Comparison of ENCODE assay signal across 1 cellular context in the genomic region with DNA sequence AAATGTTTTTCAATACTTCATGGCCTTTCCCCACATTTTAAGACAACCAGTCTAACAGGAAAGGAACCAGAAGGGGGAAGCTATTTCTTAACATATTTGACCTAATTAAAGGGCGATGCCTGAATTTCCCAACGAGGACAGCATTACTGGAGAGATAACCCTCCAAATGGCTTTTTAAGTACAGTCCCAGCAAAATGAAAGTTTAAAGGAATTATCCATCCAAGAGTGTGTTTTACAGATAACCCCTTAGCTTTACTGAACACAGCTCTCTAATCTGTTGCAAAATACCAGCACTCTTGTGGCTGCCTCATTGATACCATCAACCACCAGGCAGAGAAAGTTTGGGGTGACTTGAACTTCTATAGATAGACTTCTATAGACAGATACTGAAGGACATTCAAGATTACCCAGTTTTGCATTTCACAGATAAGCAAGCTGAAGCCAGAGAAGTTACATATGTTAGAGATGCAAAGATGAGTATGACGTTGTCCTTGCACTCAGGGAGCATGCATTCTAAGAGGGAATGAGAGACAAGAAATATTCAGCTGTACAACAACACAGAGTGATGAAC.
TF ChIP-seq lines count a peak whose summit lies in the region.

No MANE protein-coding gene starts in this region.

TF ChIP-seq in K562, 482 proteins besides CTCF, POLR2A, EP300 and RAD21 (continued from another document and continues in another):
- TF ChIP-seq E4F1 (CRISPR knock-in tag; IDR thresholded peaks at IDR 0.05; ENCODE audit: borderline replicate concordance) (no peak), CBFA2T2 (conservative IDR thresholded peaks at IDR 0.05) (peak; percentile 97), ZNF76 (CRISPR knock-in tag; IDR thresholded peaks at IDR 0.05; ENCODE audit: borderline replicate concordance) (no peak), NCOA6 (IDR thresholded peaks at IDR 0.05) (no peak), ZNF707 (CRISPR knock-in tag; conservative IDR thresholded peaks at IDR 0.05) (no peak), LCOR (CRISPR knock-in tag; IDR thresholded peaks at IDR 0.05) (peak; percentile 92; the same call in 1 of the 2 replicates), CHD2 (IDR thresholded peaks at IDR 0.05; ENCODE audit: low read depth, low read length) (no peak), CEBPG (CRISPR knock-in tag; IDR thresholded peaks at IDR 0.05) (peak; percentile 66), CEBPG (tag; conservative IDR thresholded peaks at IDR 0.05 in 1 of 2, IDR thresholded peaks at IDR 0.05 in 1 of 2) (peak; percentile 85 to 90), HDAC6 (IDR thresholded peaks at IDR 0.05; ENCODE audit: low read depth, low read length) (no peak), TOE1 (IDR thresholded peaks at IDR 0.05; ENCODE audit: borderline replicate concordance) (no peak), TOE1 (CRISPR knock-in tag; IDR thresholded peaks at IDR 0.05; ENCODE audit: borderline replicate concordance, low read depth) (no peak), RBFOX2 (IDR thresholded peaks at IDR 0.05; ENCODE audit: low read depth, low read length) (no peak), ZNF589 (CRISPR knock-in tag; IDR thresholded peaks at IDR 0.05; ENCODE audit: low read depth) (no peak), HNRNPUL1 (IDR thresholded peaks at IDR 0.05; ENCODE audit: low read length) (no peak), ZNF146 (CRISPR knock-in tag; IDR thresholded peaks at IDR 0.05; ENCODE audit: unreplicated experiment) (no peak), SIN3B (IDR thresholded peaks at IDR 0.05; ENCODE audit: low read depth) (no peak), JUN (IDR thresholded peaks at IDR 0.05; ENCODE audit: borderline replicate concordance, low read depth, low read length) (no peak), JUN (CRISPR knock-in tag; IDR thresholded peaks at IDR 0.05; ENCODE audit: borderline replicate concordance) (no peak), ZFPM2 (CRISPR knock-in tag; IDR thresholded peaks at IDR 0.05) (no peak), SRSF7 (optimal IDR thresholded peaks at IDR 0.05; ENCODE audit: low read depth, low read length) (no peak), NFE2 (IDR thresholded peaks at IDR 0.05; ENCODE audit: low read depth) (peak; percentile 36; the same call in 1 of the 2 replicates), ATF7 (IDR thresholded peaks at IDR 0.05) (peak; percentile 89), UBTF (IDR thresholded peaks at IDR 0.05; ENCODE audit: borderline replicate concordance in 1 of 2, low read depth in 2 of 2, low read length in 2 of 2) (no peak), FOSL1 (tag; conservative IDR thresholded peaks at IDR 0.05) (peak; percentile 79), KLF16 (IDR thresholded peaks at IDR 0.05) (peak; percentile 93), EZH2 (IDR thresholded peaks at IDR 0.05; ENCODE audit: borderline replicate concordance, low read depth, low read length) (peak; percentile 64; the same call in 1 of the 2 replicates), STAT6 (CRISPR knock-in tag; IDR thresholded peaks at IDR 0.05) (no peak), ZNF764 (CRISPR knock-in tag; IDR thresholded peaks at IDR 0.05; ENCODE audit: low read depth) (no peak), PHB (CRISPR knock-in tag; IDR thresholded peaks at IDR 0.05) (no peak), RBM22 (IDR thresholded peaks at IDR 0.05; ENCODE audit: low read depth, low read length, poor library complexity, severe bottlenecking) (no peak), MYC (IDR thresholded peaks at IDR 0.05; ENCODE audit: low read depth, low read length) (no peak), MYC (CRISPR knock-in tag; IDR thresholded peaks at IDR 0.05; ENCODE audit: borderline replicate concordance, low read depth) (no peak), NELFE (IDR thresholded peaks at IDR 0.05; ENCODE audit: insufficient read depth, insufficient read length) (no peak), RBM14 (IDR thresholded peaks at IDR 0.05; ENCODE audit: borderline replicate concordance, insufficient read depth, low read depth, low read length) (no peak), PHB2 (IDR thresholded peaks at IDR 0.05; ENCODE audit: low read depth) (peak; percentile 88), MTA1 (IDR thresholded peaks at IDR 0.05; ENCODE audit: borderline replicate concordance) (peak; percentile 83), SAFB (IDR thresholded peaks at IDR 0.05; ENCODE audit: borderline replicate concordance, low read depth, low read length) (no peak), BRCA1 (IDR thresholded peaks at IDR 0.05) (no peak), BRCA1 (CRISPR knock-in tag; IDR thresholded peaks at IDR 0.05) (no peak), ZNF561 (CRISPR knock-in tag; conservative IDR thresholded peaks at IDR 0.05) (no peak), CBX2 (IDR thresholded peaks at IDR 0.05; ENCODE audit: insufficient read depth, low read length, poor library complexity, severe bottlenecking) (no peak), ADNP (tag; IDR thresholded peaks at IDR 0.05) (no peak), ZNF830 (CRISPR knock-in tag; IDR thresholded peaks at IDR 0.05) (no peak)
- TF ChIP-seq, protein P1, sequence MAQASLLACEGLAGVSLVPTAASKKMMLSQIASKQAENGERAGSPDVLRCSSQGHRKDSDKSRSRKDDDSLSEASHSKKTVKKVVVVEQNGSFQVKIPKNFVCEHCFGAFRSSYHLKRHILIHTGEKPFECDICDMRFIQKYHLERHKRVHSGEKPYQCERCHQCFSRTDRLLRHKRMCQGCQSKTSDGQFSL (CRISPR knock-in tag; IDR thresholded peaks at IDR 0.05): no peak
- TF ChIP-seq, protein P1 (tag; IDR thresholded peaks at IDR 0.05): no peak
- TF ChIP-seq, protein P2, sequence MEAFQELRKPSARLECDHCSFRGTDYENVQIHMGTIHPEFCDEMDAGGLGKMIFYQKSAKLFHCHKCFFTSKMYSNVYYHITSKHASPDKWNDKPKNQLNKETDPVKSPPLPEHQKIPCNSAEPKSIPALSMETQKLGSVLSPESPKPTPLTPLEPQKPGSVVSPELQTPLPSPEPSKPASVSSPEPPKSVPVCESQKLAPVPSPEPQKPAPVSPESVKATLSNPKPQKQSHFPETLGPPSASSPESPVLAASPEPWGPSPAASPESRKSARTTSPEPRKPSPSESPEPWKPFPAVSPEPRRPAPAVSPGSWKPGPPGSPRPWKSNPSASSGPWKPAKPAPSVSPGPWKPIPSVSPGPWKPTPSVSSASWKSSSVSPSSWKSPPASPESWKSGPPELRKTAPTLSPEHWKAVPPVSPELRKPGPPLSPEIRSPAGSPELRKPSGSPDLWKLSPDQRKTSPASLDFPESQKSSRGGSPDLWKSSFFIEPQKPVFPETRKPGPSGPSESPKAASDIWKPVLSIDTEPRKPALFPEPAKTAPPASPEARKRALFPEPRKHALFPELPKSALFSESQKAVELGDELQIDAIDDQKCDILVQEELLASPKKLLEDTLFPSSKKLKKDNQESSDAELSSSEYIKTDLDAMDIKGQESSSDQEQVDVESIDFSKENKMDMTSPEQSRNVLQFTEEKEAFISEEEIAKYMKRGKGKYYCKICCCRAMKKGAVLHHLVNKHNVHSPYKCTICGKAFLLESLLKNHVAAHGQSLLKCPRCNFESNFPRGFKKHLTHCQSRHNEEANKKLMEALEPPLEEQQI (IDR thresholded peaks at IDR 0.05): peak; percentile 79; the same call in 1 of the 2 replicates
- TF ChIP-seq, protein P3, sequence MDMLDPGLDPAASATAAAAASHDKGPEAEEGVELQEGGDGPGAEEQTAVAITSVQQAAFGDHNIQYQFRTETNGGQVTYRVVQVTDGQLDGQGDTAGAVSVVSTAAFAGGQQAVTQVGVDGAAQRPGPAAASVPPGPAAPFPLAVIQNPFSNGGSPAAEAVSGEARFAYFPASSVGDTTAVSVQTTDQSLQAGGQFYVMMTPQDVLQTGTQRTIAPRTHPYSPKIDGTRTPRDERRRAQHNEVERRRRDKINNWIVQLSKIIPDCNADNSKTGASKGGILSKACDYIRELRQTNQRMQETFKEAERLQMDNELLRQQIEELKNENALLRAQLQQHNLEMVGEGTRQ (CRISPR knock-in tag; IDR thresholded peaks at IDR 0.05): no peak
- TF ChIP-seq, protein P4, sequence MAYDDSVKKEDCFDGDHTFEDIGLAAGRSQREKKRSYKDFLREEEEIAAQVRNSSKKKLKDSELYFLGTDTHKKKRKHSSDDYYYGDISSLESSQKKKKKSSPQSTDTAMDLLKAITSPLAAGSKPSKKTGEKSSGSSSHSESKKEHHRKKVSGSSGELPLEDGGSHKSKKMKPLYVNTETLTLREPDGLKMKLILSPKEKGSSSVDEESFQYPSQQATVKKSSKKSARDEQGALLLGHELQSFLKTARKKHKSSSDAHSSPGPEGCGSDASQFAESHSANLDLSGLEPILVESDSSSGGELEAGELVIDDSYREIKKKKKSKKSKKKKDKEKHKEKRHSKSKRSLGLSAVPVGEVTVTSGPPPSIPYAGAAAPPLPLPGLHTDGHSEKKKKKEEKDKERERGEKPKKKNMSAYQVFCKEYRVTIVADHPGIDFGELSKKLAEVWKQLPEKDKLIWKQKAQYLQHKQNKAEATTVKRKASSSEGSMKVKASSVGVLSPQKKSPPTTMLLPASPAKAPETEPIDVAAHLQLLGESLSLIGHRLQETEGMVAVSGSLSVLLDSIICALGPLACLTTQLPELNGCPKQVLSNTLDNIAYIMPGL (CRISPR knock-in tag; IDR thresholded peaks at IDR 0.05): no peak
- TF ChIP-seq, protein P5, sequence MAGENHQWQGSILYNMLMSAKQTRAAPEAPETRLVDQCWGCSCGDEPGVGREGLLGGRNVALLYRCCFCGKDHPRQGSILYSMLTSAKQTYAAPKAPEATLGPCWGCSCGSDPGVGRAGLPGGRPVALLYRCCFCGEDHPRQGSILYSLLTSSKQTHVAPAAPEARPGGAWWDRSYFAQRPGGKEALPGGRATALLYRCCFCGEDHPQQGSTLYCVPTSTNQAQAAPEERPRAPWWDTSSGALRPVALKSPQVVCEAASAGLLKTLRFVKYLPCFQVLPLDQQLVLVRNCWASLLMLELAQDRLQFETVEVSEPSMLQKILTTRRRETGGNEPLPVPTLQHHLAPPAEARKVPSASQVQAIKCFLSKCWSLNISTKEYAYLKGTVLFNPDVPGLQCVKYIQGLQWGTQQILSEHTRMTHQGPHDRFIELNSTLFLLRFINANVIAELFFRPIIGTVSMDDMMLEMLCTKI (IDR thresholded peaks at IDR 0.05; ENCODE audit: partially characterized antibody): no peak
- TF ChIP-seq, protein P6, sequence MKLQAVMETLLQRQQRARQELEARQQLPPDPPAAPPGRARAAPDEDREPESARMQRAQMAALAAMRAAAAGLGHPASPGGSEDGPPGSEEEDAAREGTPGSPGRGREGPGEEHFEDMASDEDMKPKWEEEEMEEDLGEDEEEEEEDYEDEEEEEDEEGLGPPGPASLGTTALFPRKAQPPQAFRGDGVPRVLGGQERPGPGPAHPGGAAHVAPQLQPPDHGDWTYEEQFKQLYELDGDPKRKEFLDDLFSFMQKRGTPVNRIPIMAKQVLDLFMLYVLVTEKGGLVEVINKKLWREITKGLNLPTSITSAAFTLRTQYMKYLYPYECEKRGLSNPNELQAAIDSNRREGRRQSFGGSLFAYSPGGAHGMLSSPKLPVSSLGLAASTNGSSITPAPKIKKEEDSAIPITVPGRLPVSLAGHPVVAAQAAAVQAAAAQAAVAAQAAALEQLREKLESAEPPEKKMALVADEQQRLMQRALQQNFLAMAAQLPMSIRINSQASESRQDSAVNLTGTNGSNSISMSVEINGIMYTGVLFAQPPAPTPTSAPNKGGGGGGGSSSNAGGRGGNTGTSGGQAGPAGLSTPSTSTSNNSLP (IDR thresholded peaks at IDR 0.05; ENCODE audit: borderline replicate concordance, low read depth, low read length): peak; percentile 77; the same call in 1 of the 2 replicates
